Comparison of ENCODE assay signal across 28 cellular contexts in the genomic region with DNA sequence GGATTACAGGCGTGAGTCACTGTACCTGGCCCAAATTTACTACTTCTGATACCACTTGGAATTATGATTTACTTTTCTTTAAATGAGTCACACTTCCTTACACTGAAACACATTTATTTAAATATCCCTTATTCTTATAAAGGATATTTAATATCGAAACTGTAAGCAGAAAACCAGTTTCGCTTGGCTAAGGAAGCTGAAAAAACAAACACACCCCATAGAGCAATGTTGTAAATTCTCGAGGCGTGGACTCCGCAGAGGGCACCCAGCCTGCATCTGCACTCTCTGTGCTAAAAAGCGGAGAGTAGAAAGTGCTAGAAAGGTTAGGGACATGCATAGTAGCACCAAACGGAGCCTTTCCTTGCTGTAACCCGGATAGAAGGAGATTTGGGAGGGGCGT.
DNase-seq lines count a peak whose midpoint lies in the region; ATAC-seq, FAIRE-seq and TF ChIP-seq lines count a peak whose summit lies in the region.
"Had no signal": no experiment of that assay in that cellular context is flagged by ENCODE, and none has a peak within 500 bp of the region (broad histone marks: within the 10 kb centered on the region; RNA-seq: fewer than 3 reads in every experiment).

No MANE protein-coding gene starts in this region.

- H3K36me3 Mint-ChIP-seq in stimulated activated naive B cell treated with anti-CD40 and anti-IgM and Interleukin-4, amounts not matched to agents 10 μg/mL and 1 μg/mL and 100 μg/mL, for 72 hours: no peaks in the 10 kb centered on the region
- H3K36me3 Mint-ChIP-seq: activated CD8-positive, alpha-beta memory T cell treated with anti-CD3 and anti-CD28 coated beads, Interleukin-2, amount 10 ng/mL, durations not matched to agents 7 days and 5 days; activated naive CD4-positive, alpha-beta T cell treated with anti-CD3 and anti-CD28 coated beads, Interleukin-2, amount 50 U/mL, for 72 hours had no signal

- no peak overlapping the region for H3K27ac ChIP-seq in keratinocyte (ENCODE audit: control insufficient read depth, insufficient read depth, low read length)
- H3K27ac ChIP-seq: GM23248, neutrophil, SK-N-MC had no signal

- no peaks in the 10 kb centered on the region for H3K9me1 ChIP-seq in keratinocyte (ENCODE audit: control insufficient read depth, extremely low read depth, insufficient read depth, low read length)

- no peak overlapping the region for H3K9ac ChIP-seq in keratinocyte (ENCODE audit: control insufficient read depth, extremely low read depth, insufficient read depth, low read length)
- H3K9ac ChIP-seq: GM23248 had no signal

- FAIRE-seq in keratinocyte (lab: Jason Lieb, UNC): no peak
- FAIRE-seq: GM12892 had no signal

- DNase-seq in LoVo (ENCODE audit: low spot score): peak; percentile 67
- peak; percentile 20 for DNase-seq in choroid plexus epithelial cell (ENCODE audit: low read depth)
- DNase-seq in keratinocyte (ENCODE audit: low read depth, low spot score): no peak
- no peak for DNase-seq in stimulated activated naive B cell treated with anti-CD40 and anti-IgM and Interleukin-4, amounts not matched to agents 10 μg/mL and 1 μg/mL and 100 μg/mL, for 72 hours
- DNase-seq in activated naive CD4-positive, alpha-beta T cell treated with anti-CD3 and anti-CD28 coated beads, Interleukin-2, amount 50 U/mL, for 16 hours: no peak
- DNase-seq in inferior parietal cortex (ENCODE audit: extremely low spot score): no peak
- DNase-seq in stimulated activated CD4-positive, alpha-beta T cell treated with anti-CD3 and anti-CD28 coated beads, Interleukin-15, amount 100 ng/mL, for 24 hours: no peak
- DNase-seq: activated CD4-positive, alpha-beta T cell treated with anti-CD3 and anti-CD28 coated beads, Interleukin-2, amount 10 ng/mL, durations not matched to agents 24 days and 14 days; activated CD8-positive, alpha-beta memory T cell treated with anti-CD3 and anti-CD28 coated beads, Interleukin-2, amount 10 ng/mL, durations not matched to agents 7 days and 5 days; aorta; central memory CD4-positive, alpha-beta T cell; effector CD4-positive, alpha-beta T cell; GM23248; head of caudate nucleus; HFFc6; left ventricle myocardium superior; NCI-H1417; NCI-H446; stimulated activated CD4-positive, alpha-beta T cell treated with anti-CD3 and anti-CD28 coated beads, Interleukin-2, amount 100 ng/mL, for 48 hours; stimulated activated naive CD8-positive, alpha-beta T cell treated with anti-CD3 and anti-CD28 coated beads, Interleukin-15, Interleukin-2, amounts not matched to agents 100 U/mL and 50 U/mL, for 24 hours; T-helper 2 cell had no signal

- no peaks in the 10 kb centered on the region for H3K9me3 Mint-ChIP-seq in stimulated activated naive B cell treated with anti-CD40 and anti-IgM and Interleukin-4, amounts not matched to agents 10 μg/mL and 1 μg/mL and 100 μg/mL, for 72 hours
- H3K9me3 Mint-ChIP-seq: activated CD4-positive, alpha-beta T cell treated with anti-CD3 and anti-CD28 coated beads, Interleukin-2, amount 10 ng/mL, durations not matched to agents 24 days and 14 days; activated naive CD4-positive, alpha-beta T cell treated with anti-CD3 and anti-CD28 coated beads, Interleukin-2, amount 50 U/mL, for 72 hours; activated T-helper 1 cell treated with anti-CD3 and anti-CD28 coated beads, Interleukin-12 subunit alpha, Interleukin-12 subunit beta, Interleukin-2, Interleukin-4 antibody, amounts not matched to agents 30 ng/mL and 10 ng/mL and 1 ng/mL, durations not matched to agents 14 hours and 24 hours and 36 hours; HFFc6 had no signal

- dilution Hi-C loops in keratinocyte (cut with MboI; ENCODE audit: extremely low pct_ligation_motif_present, low sequenced_read_pairs): no loop called here

- no peaks in the 10 kb centered on the region for H3K36me3 ChIP-seq in keratinocyte (ENCODE audit: control insufficient read depth in 2 of 2, extremely low read depth in 1 of 2, insufficient read depth in 2 of 2, low read length in 2 of 2)
- H3K36me3 ChIP-seq: neutrophil had no signal

- H3K4me1 Mint-ChIP-seq in stimulated activated naive B cell treated with anti-CD40 and anti-IgM and Interleukin-4, amounts not matched to agents 10 μg/mL and 1 μg/mL and 100 μg/mL, for 72 hours: peaks cover 2 to 5% of the 10 kb centered on the region in 2 donors
- H3K4me1 Mint-ChIP-seq: activated CD4-positive, alpha-beta T cell treated with anti-CD3 and anti-CD28 coated beads, Interleukin-2, amount 10 ng/mL, durations not matched to agents 24 days and 14 days; activated CD8-positive, alpha-beta memory T cell treated with anti-CD3 and anti-CD28 coated beads, Interleukin-2, amount 10 ng/mL, durations not matched to agents 7 days and 5 days had no signal

- peak; percentile 43 to 62 for ATAC-seq in stimulated activated naive B cell treated with anti-CD40 and anti-IgM and Interleukin-4, amounts not matched to agents 10 μg/mL and 1 μg/mL and 100 μg/mL, for 72 hours (replicated peaks)
- ATAC-seq in GM19395 (IDR thresholded peaks at IDR 0.05; ENCODE audit: unreplicated experiment): no peak
- ATAC-seq: activated CD8-positive, alpha-beta memory T cell treated with anti-CD3 and anti-CD28 coated beads, Interleukin-2, amount 10 ng/mL, durations not matched to agents 7 days and 5 days; activated naive CD4-positive, alpha-beta T cell treated with anti-CD3 and anti-CD28 coated beads, Interleukin-2, amount 50 U/mL, for 72 hours; left ventricle myocardium superior; stimulated activated naive CD8-positive, alpha-beta T cell treated with anti-CD3 and anti-CD28 coated beads, Interleukin-15, Interleukin-2, amounts not matched to agents 100 U/mL and 50 U/mL, for 24 hours had no signal

- no peak overlapping the region for H3K4me3 ChIP-seq in choroid plexus epithelial cell (ENCODE audit: low read depth, low read length)
- no peak overlapping the region for H3K4me3 ChIP-seq in keratinocyte (ENCODE audit: control insufficient read depth in 2 of 3, extremely low read depth in 1 of 3, insufficient read depth in 2 of 3, low read depth in 1 of 3, low read length in 3 of 3)
- H3K4me3 ChIP-seq: GM23248, SK-N-MC, smooth muscle cell had no signal

- peak overlapping the region; percentile 23 for H2AFZ ChIP-seq in keratinocyte (ENCODE audit: control insufficient read depth, low read length)
- H2AFZ ChIP-seq: GM23248 had no signal

- no peak for TF ChIP-seq CTCF in choroid plexus epithelial cell (conservative IDR thresholded peaks at IDR 0.05; ENCODE audit: low read depth, low read length)
- TF ChIP-seq CTCF in keratinocyte (optimal IDR thresholded peaks at IDR 0.05 in 1 of 3, IDR thresholded peaks at IDR 0.05 in 1 of 3, conservative IDR thresholded peaks at IDR 0.05 in 1 of 3; ENCODE audit: extremely low read depth in 1 of 3, insufficient read depth in 2 of 3, low read length in 3 of 3): no peak

- H4K20me1 ChIP-seq in keratinocyte (ENCODE audit: control insufficient read depth, extremely low read depth, insufficient read depth, low read length): no peaks in the 10 kb centered on the region

- peaks cover 4% of the 10 kb centered on the region for H3K4me1 ChIP-seq in keratinocyte (ENCODE audit: control insufficient read depth, extremely low read depth, insufficient read depth, low read length)

- no peaks in the 10 kb centered on the region for H3K9me3 ChIP-seq in keratinocyte (ENCODE audit: control insufficient read depth, low read depth, low read length)
- H3K9me3 ChIP-seq: neutrophil had no signal

- H3K27me3 Mint-ChIP-seq in stimulated activated naive B cell treated with anti-CD40 and anti-IgM and Interleukin-4, amounts not matched to agents 10 μg/mL and 1 μg/mL and 100 μg/mL, for 72 hours: peaks cover 0 to 6% of the 10 kb centered on the region in 2 donors
- H3K27me3 Mint-ChIP-seq: activated CD4-positive, alpha-beta T cell treated with anti-CD3 and anti-CD28 coated beads, Interleukin-2, amount 10 ng/mL, durations not matched to agents 24 days and 14 days; activated CD8-positive, alpha-beta memory T cell treated with anti-CD3 and anti-CD28 coated beads, Interleukin-2, amount 10 ng/mL, durations not matched to agents 7 days and 5 days had no signal

- no peak overlapping the region for H3K27ac Mint-ChIP-seq in stimulated activated naive B cell treated with anti-CD40 and anti-IgM and Interleukin-4, amounts not matched to agents 10 μg/mL and 1 μg/mL and 100 μg/mL, for 72 hours
- H3K27ac Mint-ChIP-seq: activated CD4-positive, alpha-beta T cell treated with anti-CD3 and anti-CD28 coated beads, Interleukin-2, amount 10 ng/mL, durations not matched to agents 24 days and 14 days; activated CD8-positive, alpha-beta memory T cell treated with anti-CD3 and anti-CD28 coated beads, Interleukin-2, amount 10 ng/mL, durations not matched to agents 7 days and 5 days; activated naive CD4-positive, alpha-beta T cell treated with anti-CD3 and anti-CD28 coated beads, Interleukin-2, amount 50 U/mL, for 72 hours; activated T-helper 1 cell treated with anti-CD3 and anti-CD28 coated beads, Interleukin-12 subunit alpha, Interleukin-12 subunit beta, Interleukin-2, Interleukin-4 antibody, amounts not matched to agents 30 ng/mL and 10 ng/mL and 1 ng/mL, durations not matched to agents 14 hours and 24 hours and 36 hours; HFFc6 had no signal

- H3K4me2 ChIP-seq in keratinocyte (ENCODE audit: control insufficient read depth, extremely low read depth, insufficient read depth, low read depth, low read length): peak overlapping the region; percentile 48
- H3K4me2 ChIP-seq: smooth muscle cell had no signal

- H3K79me2 ChIP-seq in keratinocyte (ENCODE audit: control insufficient read depth, insufficient read depth, low read length): no peaks in the 10 kb centered on the region

- no peaks in the 10 kb centered on the region for H3K27me3 ChIP-seq in keratinocyte (ENCODE audit: control insufficient read depth, extremely low read depth, insufficient read depth, low read length)
- H3K27me3 ChIP-seq: neutrophil had no signal

- no peak overlapping the region for H3K4me3 Mint-ChIP-seq in stimulated activated naive B cell treated with anti-CD40 and anti-IgM and Interleukin-4, amounts not matched to agents 10 μg/mL and 1 μg/mL and 100 μg/mL, for 72 hours
- H3K4me3 Mint-ChIP-seq: activated CD4-positive, alpha-beta T cell treated with anti-CD3 and anti-CD28 coated beads, Interleukin-2, amount 10 ng/mL, durations not matched to agents 24 days and 14 days; activated CD8-positive, alpha-beta memory T cell treated with anti-CD3 and anti-CD28 coated beads, Interleukin-2, amount 10 ng/mL, durations not matched to agents 7 days and 5 days; activated T-helper 1 cell treated with anti-CD3 and anti-CD28 coated beads, Interleukin-12 subunit alpha, Interleukin-12 subunit beta, Interleukin-2, Interleukin-4 antibody, amounts not matched to agents 30 ng/mL and 10 ng/mL and 1 ng/mL, durations not matched to agents 14 hours and 24 hours and 36 hours; HFFc6 had no signal

Comparison
In these comparisons a context has a peak if more than half of its experiments do, and no peak if none do; other contexts are left out.
1. DNase-seq: peak in LoVo (single experiment) and choroid plexus epithelial cell (single experiment); none in keratinocyte (single experiment), stimulated activated naive B cell treated with anti-CD40 and anti-IgM and Interleukin-4, amounts not matched to agents 10 μg/mL and 1 μg/mL and 100 μg/mL, for 72 hours (single experiment), activated naive CD4-positive, alpha-beta T cell treated with anti-CD3 and anti-CD28 coated beads, Interleukin-2, amount 50 U/mL, for 16 hours (single experiment), inferior parietal cortex (single experiment) and stimulated activated CD4-positive, alpha-beta T cell treated with anti-CD3 and anti-CD28 coated beads, Interleukin-15, amount 100 ng/mL, for 24 hours (single experiment).